Comparison of ENCODE assay signal across 8 cellular contexts in the genomic region with DNA sequence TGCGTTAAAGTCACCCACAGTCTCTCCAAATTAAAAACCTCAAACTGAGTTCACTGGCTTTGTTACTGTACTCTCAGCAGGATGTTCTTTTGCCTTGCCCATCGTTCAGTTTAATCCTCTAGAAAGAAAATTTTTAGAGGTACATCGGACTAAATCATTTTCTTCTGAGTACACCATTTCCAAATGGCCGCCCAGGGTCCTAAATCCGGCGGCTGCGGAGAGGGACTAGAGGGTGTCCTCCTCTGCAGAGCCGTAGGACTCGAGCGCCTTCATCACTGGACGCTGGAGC. TPM values are rescaled to one million over a fixed set of nuclear protein-coding genes. Genes with fewer than 3 reads are reported as not detected.
DNase-seq lines count a peak whose midpoint lies in the region; ATAC-seq and TF ChIP-seq lines count a peak whose summit lies in the region.

No MANE protein-coding gene starts in this region.

- ATAC-seq in HG03045 (IDR thresholded peaks at IDR 0.05; ENCODE audit: unreplicated experiment): no peak

- H2AFZ ChIP-seq in neuron (ENCODE audit: low read depth, low read length): peak overlapping the region; percentile 90

- H3K4me1 ChIP-seq in neuron (ENCODE audit: insufficient read depth, low read length): peaks cover 17% of the 10 kb centered on the region

- no peak for TF ChIP-seq CTCF in epithelial cell of esophagus (IDR thresholded peaks at IDR 0.05; ENCODE audit: insufficient read depth, low read depth, low read length, missing control alignments)

- H3K4me3 ChIP-seq in epithelial cell of esophagus (ENCODE audit: low read length) (peak overlapping the region; percentile 41), neuron (ENCODE audit: low read length) (peak overlapping the region; percentile 76)

- no peaks in the 10 kb centered on the region for H3K27me3 ChIP-seq in neuron (ENCODE audit: insufficient read depth, low read length)

- no peaks in the 10 kb centered on the region for H3K9me3 ChIP-seq in neuron (ENCODE audit: low read length)

- no peaks in the 10 kb centered on the region for H3K36me3 ChIP-seq in neuron (ENCODE audit: insufficient read depth, low read length)

- DNase-seq in GM04504 (ENCODE audit: low read depth) (peak; percentile 23), NCI-H2107 treated with DMSO at 0.1 percent for 48 hours (lab: John Stamatoyannopoulos, UW; ENCODE audit: unreplicated experiment) (peak; percentile 81), epithelial cell of esophagus (ENCODE audit: low read depth) (no peak), H4 (ENCODE audit: low spot score) (no peak), NCI-H526 (lab: John Stamatoyannopoulos, UW) (no peak), dermis blood vessel endothelial cell (no peak)

RNA-seq across cellular contexts. Expression of a gene that starts 1.4 kb away (rescaled TPM):
- total RNA-seq in H4 (2014; rRNA removed; shearing (Covaris generic)): 1.2 and 3.9 TPM in 2 replicates
- 0.19 and 1.2 TPM in 2 replicates for total RNA-seq in dermis blood vessel endothelial cell

Comparison
In these comparisons a context has a peak if more than half of its experiments do, and no peak if none do; other contexts are left out.
1. DNase-seq: peak in GM04504 (single experiment) and NCI-H2107 treated with DMSO at 0.1 percent for 48 hours (single experiment); none in epithelial cell of esophagus (single experiment), H4 (single experiment), NCI-H526 (0 of 2) and dermis blood vessel endothelial cell (single experiment).